In the genomic region with DNA sequence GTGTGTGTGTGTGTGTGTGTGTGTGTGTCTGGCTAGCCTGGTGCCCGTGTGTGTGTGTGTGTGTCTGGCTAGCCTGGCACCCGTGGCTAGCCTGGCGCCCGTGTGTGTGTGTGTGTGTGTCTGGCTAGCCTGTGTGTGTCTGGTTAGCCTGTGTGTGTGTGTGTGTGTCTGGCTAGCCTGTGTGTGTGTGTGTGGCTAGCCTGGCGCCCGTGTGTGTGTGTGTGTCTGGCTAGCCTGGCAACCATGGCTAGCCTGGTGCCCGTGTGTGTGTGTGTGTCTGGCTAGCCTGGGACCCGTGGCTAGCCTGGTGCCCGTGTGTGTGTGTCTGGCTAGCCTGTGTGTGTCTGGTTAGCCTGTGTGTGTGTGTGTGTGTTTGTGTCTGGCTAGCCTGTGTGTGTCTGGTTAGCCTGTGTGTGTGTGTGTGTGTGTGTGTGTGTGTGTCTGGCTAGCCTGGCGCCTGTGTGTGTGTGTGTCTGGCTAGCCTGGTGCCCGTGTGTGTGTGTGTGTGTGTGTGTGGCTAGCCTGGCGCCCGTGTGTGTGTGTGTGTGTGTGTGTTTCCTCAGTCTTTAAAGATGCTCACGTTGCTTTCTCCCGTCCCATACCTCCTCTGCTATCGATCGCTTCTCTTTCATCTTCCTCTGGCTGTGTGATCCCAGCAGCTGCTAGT, we compare ENCODE assay signal across 8 cellular contexts. TPM values are rescaled to one million over a fixed set of nuclear protein-coding genes. Genes with fewer than 3 reads are reported as not detected.
DNase-seq lines count a peak whose midpoint lies in the region; ATAC-seq and TF ChIP-seq lines count a peak whose summit lies in the region.
"Not testable (repeated sequence)": the region's sequence is repeated elsewhere in the genome, so short reads cannot be mapped to it uniquely, and the experiment has no call there.
"Had no signal": no experiment of that assay in that cellular context is flagged by ENCODE, and none has a peak within 500 bp of the region (broad histone marks: within the 10 kb centered on the region; RNA-seq: fewer than 3 reads in every experiment).

No MANE protein-coding gene starts in this region.

- H3K27me3 Mint-ChIP-seq in CD8-positive, alpha-beta T cell (ENCODE audit: low read depth); WTC11 (ENCODE audit: low read depth); central memory CD8-positive, alpha-beta T cell: not testable (repeated sequence)

- CTCF ChIA-PET in CD8-positive, alpha-beta T cell (lab: Charles Lee), result not testable (repeated sequence)
- CTCF ChIA-PET in WTC11 (lab: Charles Lee), result interaction anchor here (0.6 to 1.4 kb wide), 7 partner anchors 8 to 738 kb away, joined by 3 to 4 read pairs (median 3); partner anchors contain the start of gene UBE2I

- H3K27ac Mint-ChIP-seq in CD8-positive, alpha-beta T cell, result peak overlapping the region; percentile 89
- H3K27ac Mint-ChIP-seq in WTC11, result peak overlapping the region; percentile 63; the same call in 1 of the 2 replicates
- peak overlapping the region; percentile 95 for H3K27ac Mint-ChIP-seq in central memory CD8-positive, alpha-beta T cell (ENCODE audit: low read depth)

- not testable (repeated sequence) for TF ChIP-seq CTCF in CD8-positive, alpha-beta T cell (IDR thresholded peaks at IDR 0.05); WTC11 (IDR thresholded peaks at IDR 0.05)

- H3K27ac ChIP-seq in CD8-positive, alpha-beta T cell (ENCODE audit: low read depth, low read length), result not testable (repeated sequence)

- not testable (repeated sequence) for H3K36me3 ChIP-seq in CD8-positive, alpha-beta T cell (ENCODE audit: insufficient read depth, low read length)

- peaks cover 42% of the 10 kb centered on the region for H3K4me1 ChIP-seq in CD8-positive, alpha-beta T cell (ENCODE audit: insufficient read depth, low read length)

- not testable (repeated sequence) for H3K36me3 Mint-ChIP-seq in CD8-positive, alpha-beta T cell; WTC11
- peaks cover 15% of the 10 kb centered on the region for H3K36me3 Mint-ChIP-seq in central memory CD8-positive, alpha-beta T cell (ENCODE audit: insufficient read depth)

- H3K4me1 Mint-ChIP-seq in CD8-positive, alpha-beta T cell (ENCODE audit: low read depth), result peaks cover 30% of the 10 kb centered on the region
- H3K4me1 Mint-ChIP-seq in WTC11, result peaks cover 24% of the 10 kb centered on the region
- H3K4me1 Mint-ChIP-seq in central memory CD8-positive, alpha-beta T cell, result peaks cover 26% of the 10 kb centered on the region

- ATAC-seq in CD8-positive, alpha-beta T cell; WTC11; central memory CD8-positive, alpha-beta T cell (replicated peaks; ENCODE audit: extremely low read depth, poor library complexity, severe bottlenecking): not testable (repeated sequence)

- H3K9me3 Mint-ChIP-seq in CD8-positive, alpha-beta T cell; WTC11; central memory CD8-positive, alpha-beta T cell: not testable (repeated sequence)

- peak overlapping the region; percentile 50 for H3K4me3 Mint-ChIP-seq in CD8-positive, alpha-beta T cell
- H3K4me3 Mint-ChIP-seq in WTC11, result peak overlapping the region; percentile 81
- H3K4me3 Mint-ChIP-seq in central memory CD8-positive, alpha-beta T cell, result peak overlapping the region; percentile 74

- intact Hi-C loops in CD8-positive, alpha-beta T cell (cut with DNase I, micrococcal nuclease), result loop anchor here in 1 of 2 experiments (5.0 kb wide), 1 partner anchor 169 kb away; the partner anchor contains the start of gene DECR2

- DNase-seq in CD8-positive, alpha-beta T cell; WTC11 (ENCODE audit: low spot score); central memory CD8-positive, alpha-beta T cell (ENCODE audit: low spot score in 2 of 2); skeletal muscle cell (ENCODE audit: low read depth): not testable (repeated sequence)
- DNase-seq in LHCN-M2 (ENCODE audit: low read depth) (peak; percentile 49), iris pigment epithelial cell (ENCODE audit: low read depth) (peak; percentile 64)

- POLR2A ChIA-PET in CD8-positive, alpha-beta T cell (lab: Charles Lee), result interaction anchor here (0.6 to 1.4 kb wide), 2 partner anchors 11 to 1443 kb away, joined by 3 read pairs; no protein-coding TSS in a partner anchor
- POLR2A ChIA-PET in WTC11 (lab: Charles Lee), result not testable (repeated sequence)

- H3K4me3 ChIP-seq in CD8-positive, alpha-beta T cell (ENCODE audit: low read depth, low read length), result peak overlapping the region; percentile 58
- peak overlapping the region; percentile 91 for H3K4me3 ChIP-seq in skeletal muscle cell (ENCODE audit: low read depth, low read length)

- H3K9me3 ChIP-seq in CD8-positive, alpha-beta T cell (ENCODE audit: low read length), result not testable (repeated sequence)

- not testable (repeated sequence) for H3K27me3 ChIP-seq in CD8-positive, alpha-beta T cell (ENCODE audit: insufficient read depth, low read length)

RNA-seq across cellular contexts. Expression of gene PIGQ, which starts 1.4 kb away (rescaled TPM):
- 10 to 100 TPM; 25.9 to 31.0 TPM for total RNA-seq in CD8-positive, alpha-beta T cell
- total RNA-seq in LHCN-M2 (2014; rRNA removed), result 46.7 and 51.4 TPM in 2 replicates
- polyA plus RNA-seq in LHCN-M2 (2012), result 20.0 TPM
- total RNA-seq in WTC11 (2021), result 57.7 to 63.7 TPM (median 60.8 TPM) in 3 replicates

RNA-seq across cellular contexts. Expression of gene NHLRC4, which starts 4.4 kb away (rescaled TPM):
- total RNA-seq in CD8-positive, alpha-beta T cell, result under 1 TPM in 1 of 2 experiments, not detected in 1; 0.25 TPM
- total RNA-seq in LHCN-M2 (2014; rRNA removed) (0.11 TPM in 1 of 2 replicates, not detected in the other), WTC11 (2021) (0.76 to 0.92 TPM (median 0.87 TPM) in 3 replicates)
- not detected for polyA plus RNA-seq in LHCN-M2 (2012)

RNA-seq across cellular contexts. Expression of gene PRR35, which starts 11.0 kb away (rescaled TPM):
- total RNA-seq in CD8-positive, alpha-beta T cell, result not detected
- total RNA-seq in LHCN-M2 (2014; rRNA removed), result 0.06 TPM in 1 of 2 replicates, not detected in the other
- 0.02 TPM for polyA plus RNA-seq in LHCN-M2 (2012)
- 0.72 to 1.1 TPM (median 0.94 TPM) in 3 replicates for total RNA-seq in WTC11 (2021)
- total RNA-seq: heart right ventricle, psoas muscle had no signal
- polyA plus RNA-seq: heart right ventricle, psoas muscle had no signal

RNA-seq across cellular contexts. Expression of gene RAB40C, which starts 18.7 kb away (rescaled TPM):
- 1 to 10 TPM; 3.9 to 5.9 TPM for total RNA-seq in CD8-positive, alpha-beta T cell
- 11.9 and 13.3 TPM in 2 replicates for total RNA-seq in LHCN-M2 (2014; rRNA removed)
- polyA plus RNA-seq in LHCN-M2 (2012), result 9.6 TPM
- 22.5 to 28.0 TPM (median 26.2 TPM) in 3 replicates for total RNA-seq in WTC11 (2021)

RNA-seq across cellular contexts. Expression of gene CAPN15, which starts 43.7 kb away (rescaled TPM):
- total RNA-seq in CD8-positive, alpha-beta T cell, result 10 to 100 TPM; 40.5 to 43.6 TPM
- total RNA-seq in LHCN-M2 (2014; rRNA removed), result 66.5 and 71.1 TPM in 2 replicates
- 19.5 TPM for polyA plus RNA-seq in LHCN-M2 (2012)
- 89.3 to 110 TPM (median 93.8 TPM) in 3 replicates for total RNA-seq in WTC11 (2021)
